21 cellular contexts compared by ENCODE assay signal in genomic region chr17:17215575-17215974, GRCh38. TPM values are rescaled to one million over a fixed set of nuclear protein-coding genes. Genes with fewer than 3 reads are reported as not detected.
DNase-seq lines count a peak whose midpoint lies in the region; ATAC-seq and TF ChIP-seq lines count a peak whose summit lies in the region.
"Had no signal": no experiment of that assay in that cellular context is flagged by ENCODE, and none has a peak within 500 bp of the region (broad histone marks: within the 10 kb centered on the region; RNA-seq: fewer than 3 reads in every experiment).

No MANE protein-coding gene starts in this region.

- H3K36me3 Mint-ChIP-seq in GM23338 (ENCODE audit: low read depth) (peaks cover 50% of the 10 kb centered on the region), H9 (ENCODE audit: insufficient read depth in 1 of 3, low read depth in 3 of 3) (peaks cover 27 to 75% (median 60%) of the 10 kb centered on the region in 3 experiments; a peak in 6 of 7 replicates), endodermal cell (ENCODE audit: low read depth) (peaks cover 68% of the 10 kb centered on the region)

- no peaks in the 10 kb centered on the region for H3K23me2 ChIP-seq in H9 (ENCODE audit: insufficient read length, low read depth, low read length, poor library complexity, severe bottlenecking)

- H3K27ac ChIP-seq in GM23338 (ENCODE audit: low read depth) (no peak overlapping the region), H9 (ENCODE audit: insufficient read length, low read depth, low read length) (no peak overlapping the region), endodermal cell (ENCODE audit: low read depth, low read length) (no peak overlapping the region)
- H3K27ac ChIP-seq: GM23248 had no signal

- no peak overlapping the region for H2BK5ac ChIP-seq in H9 (ENCODE audit: insufficient read length, low read length)

- H4K91ac ChIP-seq in H9 (ENCODE audit: insufficient read length, low read depth, low read length) = no peak overlapping the region

- no peaks in the 10 kb centered on the region for H3K27me3 ChIP-seq in GM23338 (ENCODE audit: insufficient read depth)
- H3K27me3 ChIP-seq in H9 (ENCODE audit: insufficient read depth, low read length) = no peaks in the 10 kb centered on the region
- no peaks in the 10 kb centered on the region for H3K27me3 ChIP-seq in endodermal cell (ENCODE audit: control insufficient read depth, insufficient read depth, low read length, poor library complexity, severe bottlenecking)
- H3K27me3 ChIP-seq: BE2C had no signal

- no peaks in the 10 kb centered on the region for H3K79me1 ChIP-seq in H9 (ENCODE audit: insufficient read depth, low read depth, low read length, poor library complexity, severe bottlenecking)

- H3K27ac Mint-ChIP-seq in GM23338 (peak overlapping the region; percentile 88), H9 (peak overlapping the region; percentile 9 to 73 (median 70); a peak in 2 of 7 replicates), endodermal cell (peak overlapping the region; percentile 55)
- H3K27ac Mint-ChIP-seq: HFFc6 had no signal

- no peak overlapping the region for H4K8ac ChIP-seq in H9 (replicated peaks; ENCODE audit: insufficient read length, low read depth, low read length)

- H2BK20ac ChIP-seq in H9 (ENCODE audit: low read depth, low read length, poor library complexity, severe bottlenecking) = no peak overlapping the region

- WGBS in H9 (ENCODE audit: extremely low coverage, insufficient read length, low lambda C conversion rate) = no CpG with 5 or more reads among the region's 8 CpGs
- WGBS in endodermal cell (ENCODE audit: insufficient coverage in 1 of 2, insufficient read length in 1 of 2), 2 experiments = 92 to 100% methylated on average over 5 to 8 of the region's 8 CpGs

- H3K23ac ChIP-seq in H9 (ENCODE audit: insufficient read length, low read depth, low read length) = no peak overlapping the region

- H3K9me3 Mint-ChIP-seq in GM23338 (no peaks in the 10 kb centered on the region), H9 (no peaks in the 10 kb centered on the region), endodermal cell (no peaks in the 10 kb centered on the region)
- H3K9me3 Mint-ChIP-seq: CD4-positive, CD25-positive, alpha-beta regulatory T cell; CD8-positive, alpha-beta memory T cell; HFFc6 had no signal

- H3K4me2 ChIP-seq in GM23338 (no peak overlapping the region), H9 (ENCODE audit: insufficient read depth, insufficient read length, low read length) (no peak overlapping the region)

- H3K36me3 ChIP-seq in GM23338 (ENCODE audit: insufficient read depth) = peaks cover 11% of the 10 kb centered on the region; the same call in 1 of the 2 replicates
- peaks cover 66% of the 10 kb centered on the region for H3K36me3 ChIP-seq in endodermal cell (ENCODE audit: control insufficient read depth, insufficient read depth, low read length)

- no peak overlapping the region for H2AK5ac ChIP-seq in H9 (ENCODE audit: insufficient read length, low read length)

- TF ChIP-seq CTCF in GM23338 (conservative IDR thresholded peaks at IDR 0.05; ENCODE audit: low read depth in 2 of 2) (no peak), H9 (conservative IDR thresholded peaks at IDR 0.05) (no peak), endodermal cell (conservative IDR thresholded peaks at IDR 0.05) (no peak)

- H3K4ac ChIP-seq in H9 (ENCODE audit: low read depth, low read length) = no peak overlapping the region

- no peak overlapping the region for H3K56ac ChIP-seq in H9 (ENCODE audit: insufficient read length, low read depth, low read length)

- no peak overlapping the region for H2BK12ac ChIP-seq in H9 (ENCODE audit: insufficient read length, low read depth, low read length)

- H3K4me3 ChIP-seq in GM23338 (no peak overlapping the region), endodermal cell (ENCODE audit: low read length) (no peak overlapping the region)
- H3K4me3 ChIP-seq: GM12878, GM23248 had no signal

- H3K14ac ChIP-seq in H9 (ENCODE audit: insufficient read depth, low read length) = no peak overlapping the region

- H4K20me1 ChIP-seq in GM23338 (replicated peaks; ENCODE audit: insufficient read depth) (peaks cover 6% of the 10 kb centered on the region; the same call in 1 of the 2 replicates), H9 (ENCODE audit: control insufficient read depth, insufficient read depth, insufficient read length) (no peaks in the 10 kb centered on the region)

- H3K4me3 Mint-ChIP-seq in GM23338 = no peak overlapping the region
- H3K4me3 Mint-ChIP-seq in H9 = no peak overlapping the region
- no peak overlapping the region for H3K4me3 Mint-ChIP-seq in endodermal cell
- H3K4me3 Mint-ChIP-seq: CD4-positive, CD25-positive, alpha-beta regulatory T cell; CD8-positive, alpha-beta memory T cell; HFFc6 had no signal

- peaks cover 8% of the 10 kb centered on the region for H3K27me3 Mint-ChIP-seq in GM23338 (ENCODE audit: insufficient read depth, low read depth, poor library complexity)
- no peaks in the 10 kb centered on the region for H3K27me3 Mint-ChIP-seq in H9 (ENCODE audit: low read depth)
- no peaks in the 10 kb centered on the region for H3K27me3 Mint-ChIP-seq in endodermal cell (ENCODE audit: insufficient read depth)
- H3K27me3 Mint-ChIP-seq: CD4-positive, CD25-positive, alpha-beta regulatory T cell; CD8-positive, alpha-beta memory T cell had no signal

- ATAC-seq in GM23338 = no peak
- ATAC-seq in sciatic nerve = no peak
- ATAC-seq: GM12878, HCT116 had no signal

- no peak overlapping the region for H3T11ph ChIP-seq in H9 (ENCODE audit: low read length)

- intact Hi-C loops in sciatic nerve (cut with DNase I) = no loop called here

- H2AFZ ChIP-seq in GM23338 (no peak overlapping the region), H9 (ENCODE audit: low read length) (no peak overlapping the region)
- H2AFZ ChIP-seq: GM23248 had no signal

- no peaks in the 10 kb centered on the region for H3K9me2 ChIP-seq in GM23338 (ENCODE audit: insufficient read depth)

- H3K79me2 ChIP-seq in GM23338 (replicated peaks; ENCODE audit: insufficient read depth) = no peaks in the 10 kb centered on the region
- no peaks in the 10 kb centered on the region for H3K79me2 ChIP-seq in H9 (ENCODE audit: insufficient read depth, low read length)

- no peaks in the 10 kb centered on the region for H3K4me1 Mint-ChIP-seq in GM23338
- no peaks in the 10 kb centered on the region for H3K4me1 Mint-ChIP-seq in H9
- H3K4me1 Mint-ChIP-seq in endodermal cell = no peaks in the 10 kb centered on the region
- H3K4me1 Mint-ChIP-seq: CD4-positive, CD25-positive, alpha-beta regulatory T cell; CD8-positive, alpha-beta memory T cell had no signal

- H3K9me3 ChIP-seq in H9 (ENCODE audit: control insufficient read depth, low read depth, low read length) (no peaks in the 10 kb centered on the region), endodermal cell (ENCODE audit: control insufficient read depth, low read length) (no peaks in the 10 kb centered on the region)
- H3K9me3 ChIP-seq: BE2C had no signal

- H3K4me1 ChIP-seq in GM23338 (ENCODE audit: insufficient read depth) (no peaks in the 10 kb centered on the region), H9 (ENCODE audit: insufficient read depth, low read length) (no peaks in the 10 kb centered on the region), endodermal cell (ENCODE audit: control insufficient read depth, insufficient read depth, low read length) (no peaks in the 10 kb centered on the region)
- H3K4me1 ChIP-seq: BE2C had no signal

- H3F3A ChIP-seq in GM23338 (replicated peaks; ENCODE audit: low read depth) = 0 out of 2 replicates have a peak, but pooled peaks cover 3% of the 10 kb centered on the region

- no peak overlapping the region for H4K5ac ChIP-seq in H9 (ENCODE audit: insufficient read length, low read depth, low read length)

- no peak for DNase-seq in GM23338 (ENCODE audit: low spot score)
- DNase-seq in H9 = no peak
- DNase-seq in endodermal cell = no peak
- peak; percentile 43 for DNase-seq in sciatic nerve (ENCODE audit: low spot score)
- DNase-seq in activated CD4-positive, CD25-positive, alpha-beta regulatory T cell treated with anti-CD3 and anti-CD28 coated beads, Interleukin-2, amount 50 U/mL, for 72 hours = no peak
- no peak for DNase-seq in T-helper 1 cell
- DNase-seq: ACHN; BE2C; C1 segment of cervical spinal cord; CD4-positive, CD25-positive, alpha-beta regulatory T cell; CD8-positive, alpha-beta memory T cell; COR-L47; DMS 273 treated with DMSO at 0.1 percent for 48 hours; DMS53; DND-41; EL; GM23248; HFFc6; IMR-90 had no signal

- no peak overlapping the region for H3K9ac ChIP-seq in H9 (ENCODE audit: extremely low read depth, insufficient read length, low read length)
- no peak overlapping the region for H3K9ac ChIP-seq in endodermal cell (ENCODE audit: extremely low read depth, low read length, poor library complexity, severe bottlenecking)
- H3K9ac ChIP-seq: GM23248 had no signal

- H2BK15ac ChIP-seq in H9 (ENCODE audit: low read depth, low read length) = no peak overlapping the region

- no peak overlapping the region for H3K18ac ChIP-seq in H9 (ENCODE audit: insufficient read length, low read depth, low read length)

- no peak overlapping the region for H2BK120ac ChIP-seq in H9 (ENCODE audit: low read depth, low read length, poor library complexity, severe bottlenecking)

RNA-seq across cellular contexts. Expression of gene PLD6, which starts 9.4 kb away (rescaled TPM):
- not detected in 2 replicates for total RNA-seq in GM23338 (2014; rRNA removed; shearing (Covaris generic))
- polyA plus RNA-seq in GM23338 (2016; fragmentation: Nextera tagmentation; extraction: Ambion mirVana) = 0.16 TPM in 1 of 2 replicates, not detected in the other
- 0.09 TPM in 1 of 2 replicates, not detected in the other for total RNA-seq in H9 (2021)
- 1 to 10 TPM in 1 of 2 donors, under 1 TPM in 1; 0.42 to 1.5 TPM for total RNA-seq in endodermal cell
- 1.6 TPM for polyA plus RNA-seq in endodermal cell (2013, experiment 1 of 2)
- polyA plus RNA-seq in endodermal cell (2013, experiment 2 of 2) = 1.5 TPM
- total RNA-seq in sciatic nerve = 7.6 TPM

RNA-seq across cellular contexts. Expression of gene FLCN, which starts 21.4 kb away (rescaled TPM):
- total RNA-seq in GM23338 (2014; rRNA removed; shearing (Covaris generic)) = 35.9 and 36.6 TPM in 2 replicates
- polyA plus RNA-seq in GM23338 (2016; fragmentation: Nextera tagmentation; extraction: Ambion mirVana) = 12.1 and 15.8 TPM in 2 replicates
- 32.3 and 33.3 TPM in 2 replicates for total RNA-seq in H9 (2021)
- total RNA-seq in endodermal cell = 10 to 100 TPM; 41.8 to 47.2 TPM
- polyA plus RNA-seq in endodermal cell (2013, experiment 1 of 2) = 22.6 TPM
- polyA plus RNA-seq in endodermal cell (2013, experiment 2 of 2) = 19.6 TPM
- total RNA-seq in sciatic nerve = 59.1 TPM
